1 cellular context compared by ENCODE assay signal in genomic region chr5:88269222-88269771, GRCh38.
TF ChIP-seq lines count a peak whose summit lies in the region.

No MANE protein-coding gene starts in this region.

TF ChIP-seq in HEK293, 187 proteins besides CTCF, POLR2A, EP300 and RAD21 (continued from another document):
- TF ChIP-seq ZBTB44 (tag by site-specific recombination; IDR thresholded peaks at IDR 0.05): no peak
- TF ChIP-seq, protein P1, sequence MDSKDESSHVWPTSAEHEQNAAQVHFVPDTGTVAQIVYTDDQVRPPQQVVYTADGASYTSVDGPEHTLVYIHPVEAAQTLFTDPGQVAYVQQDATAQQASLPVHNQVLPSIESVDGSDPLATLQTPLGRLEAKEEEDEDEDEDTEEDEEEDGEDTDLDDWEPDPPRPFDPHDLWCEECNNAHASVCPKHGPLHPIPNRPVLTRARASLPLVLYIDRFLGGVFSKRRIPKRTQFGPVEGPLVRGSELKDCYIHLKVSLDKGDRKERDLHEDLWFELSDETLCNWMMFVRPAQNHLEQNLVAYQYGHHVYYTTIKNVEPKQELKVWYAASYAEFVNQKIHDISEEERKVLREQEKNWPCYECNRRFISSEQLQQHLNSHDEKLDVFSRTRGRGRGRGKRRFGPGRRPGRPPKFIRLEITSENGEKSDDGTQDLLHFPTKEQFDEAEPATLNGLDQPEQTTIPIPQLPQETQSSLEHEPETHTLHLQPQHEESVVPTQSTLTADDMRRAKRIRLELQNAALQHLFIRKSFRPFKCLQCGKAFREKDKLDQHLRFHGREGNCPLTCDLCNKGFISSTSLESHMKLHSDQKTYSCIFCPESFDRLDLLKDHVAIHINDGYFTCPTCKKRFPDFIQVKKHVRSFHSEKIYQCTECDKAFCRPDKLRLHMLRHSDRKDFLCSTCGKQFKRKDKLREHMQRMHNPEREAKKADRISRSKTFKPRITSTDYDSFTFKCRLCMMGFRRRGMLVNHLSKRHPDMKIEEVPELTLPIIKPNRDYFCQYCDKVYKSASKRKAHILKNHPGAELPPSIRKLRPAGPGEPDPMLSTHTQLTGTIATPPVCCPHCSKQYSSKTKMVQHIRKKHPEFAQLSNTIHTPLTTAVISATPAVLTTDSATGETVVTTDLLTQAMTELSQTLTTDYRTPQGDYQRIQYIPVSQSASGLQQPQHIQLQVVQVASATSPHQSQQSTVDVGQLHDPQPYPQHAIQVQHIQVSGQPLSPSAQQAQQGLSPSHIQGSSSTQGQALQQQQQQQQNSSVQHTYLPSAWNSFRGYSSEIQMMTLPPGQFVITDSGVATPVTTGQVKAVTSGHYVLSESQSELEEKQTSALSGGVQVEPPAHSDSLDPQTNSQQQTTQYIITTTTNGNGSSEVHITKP (tag by site-specific recombination; IDR thresholded peaks at IDR 0.05): peak; percentile 45; the same call in 1 of the 2 replicates
- TF ChIP-seq ZBTB17 (tag by site-specific recombination; IDR thresholded peaks at IDR 0.05): peak; percentile 63
- TF ChIP-seq, protein P2, sequence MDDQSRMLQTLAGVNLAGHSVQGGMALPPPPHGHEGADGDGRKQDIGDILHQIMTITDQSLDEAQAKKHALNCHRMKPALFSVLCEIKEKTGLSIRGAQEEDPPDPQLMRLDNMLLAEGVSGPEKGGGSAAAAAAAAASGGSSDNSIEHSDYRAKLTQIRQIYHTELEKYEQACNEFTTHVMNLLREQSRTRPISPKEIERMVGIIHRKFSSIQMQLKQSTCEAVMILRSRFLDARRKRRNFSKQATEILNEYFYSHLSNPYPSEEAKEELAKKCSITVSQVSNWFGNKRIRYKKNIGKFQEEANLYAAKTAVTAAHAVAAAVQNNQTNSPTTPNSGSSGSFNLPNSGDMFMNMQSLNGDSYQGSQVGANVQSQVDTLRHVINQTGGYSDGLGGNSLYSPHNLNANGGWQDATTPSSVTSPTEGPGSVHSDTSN (CRISPR knock-in tag; IDR thresholded peaks at IDR 0.05): no peak
